ENCODE assay signal across 16 cellular contexts in the genomic region with DNA sequence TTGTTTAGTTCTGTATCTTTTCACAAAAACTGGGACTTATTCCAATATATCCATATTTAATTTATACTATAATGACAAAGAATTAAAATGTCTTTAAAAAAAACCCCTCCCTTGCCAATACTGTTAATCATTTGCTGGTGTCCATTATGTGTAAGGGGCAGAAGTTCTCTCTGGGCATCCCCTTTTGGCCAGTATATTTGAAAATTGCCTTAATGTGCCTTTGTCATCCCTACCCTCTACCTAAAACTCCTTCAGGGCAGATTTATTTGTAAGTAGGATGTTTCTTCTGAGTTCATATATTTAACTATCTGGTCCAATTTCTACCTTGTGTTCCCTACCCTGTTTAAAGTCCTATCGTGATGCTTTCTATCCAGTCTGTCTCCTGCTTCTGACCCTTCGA.
A peak's percentile ranks its signal among the peaks of the same experiment; 100 is the strongest.
DNase-seq lines count a peak whose midpoint lies in the region; ATAC-seq and TF ChIP-seq lines count a peak whose summit lies in the region.
"Had no signal": no experiment of that assay in that cellular context is flagged by ENCODE, and none has a peak within 500 bp of the region (broad histone marks: within the 10 kb centered on the region; RNA-seq: fewer than 3 reads in every experiment).

No MANE protein-coding gene starts in this region.

- no peak for TF ChIP-seq CTCF in coronary artery (IDR thresholded peaks at IDR 0.05)

- peaks cover 0 to 6% (median 0%) of the 10 kb centered on the region in 5 donors for H3K27me3 Mint-ChIP-seq in naive thymus-derived CD8-positive, alpha-beta T cell
- H3K27me3 Mint-ChIP-seq: activated CD8-positive, alpha-beta T cell treated with anti-CD3 and anti-CD28 coated beads for 36 hours had no signal

- no peaks in the 10 kb centered on the region for H3K4me1 Mint-ChIP-seq in naive thymus-derived CD8-positive, alpha-beta T cell
- H3K4me1 Mint-ChIP-seq: stimulated activated naive CD8-positive, alpha-beta T cell treated with anti-CD3 and anti-CD28 coated beads, Interleukin-15, amount 100 ng/mL, for 72 hours had no signal

- ATAC-seq in GM18498 (IDR thresholded peaks at IDR 0.05; ENCODE audit: unreplicated experiment) (peak; percentile 31), GM21515 (IDR thresholded peaks at IDR 0.05; ENCODE audit: unreplicated experiment) (peak; percentile 31), HG03095 (IDR thresholded peaks at IDR 0.05; ENCODE audit: unreplicated experiment) (peak; percentile 34)
- no peak for ATAC-seq in naive thymus-derived CD8-positive, alpha-beta T cell
- ATAC-seq: activated CD8-positive, alpha-beta T cell treated with anti-CD3 and anti-CD28 coated beads for 36 hours; stimulated activated naive CD8-positive, alpha-beta T cell treated with anti-CD3 and anti-CD28 coated beads, Interleukin-15, amount 100 ng/mL, for 72 hours had no signal

- H3K4me3 Mint-ChIP-seq in naive thymus-derived CD8-positive, alpha-beta T cell: no peak overlapping the region
- H3K4me3 Mint-ChIP-seq: activated CD8-positive, alpha-beta T cell treated with anti-CD3 and anti-CD28 coated beads for 36 hours; stimulated activated naive CD8-positive, alpha-beta T cell treated with anti-CD3 and anti-CD28 coated beads, Interleukin-15, amount 100 ng/mL, for 72 hours had no signal

- no peaks in the 10 kb centered on the region for H3K9me3 Mint-ChIP-seq in naive thymus-derived CD8-positive, alpha-beta T cell
- H3K9me3 Mint-ChIP-seq: activated CD8-positive, alpha-beta T cell treated with anti-CD3 and anti-CD28 coated beads for 36 hours; stimulated activated naive CD8-positive, alpha-beta T cell treated with anti-CD3 and anti-CD28 coated beads, Interleukin-15, amount 100 ng/mL, for 72 hours had no signal

- DNase-seq in coronary artery (ENCODE audit: low spot score) (no peak), NCI-H1105 treated with DMSO at 0.1 percent for 48 hours (lab: John Stamatoyannopoulos, UW) (no peak)
- no peak for DNase-seq in naive thymus-derived CD8-positive, alpha-beta T cell
- DNase-seq in activated T-cell treated with anti-CD3 and anti-CD28 coated beads, Interleukin-2, amount 50 U/mL, for 1 hour: no peak
- no peak for DNase-seq in activated naive CD4-positive, alpha-beta T cell (lab: John Stamatoyannopoulos, UW)
- DNase-seq: activated CD8-positive, alpha-beta T cell treated with anti-CD3 and anti-CD28 coated beads for 36 hours; foreskin melanocyte; midbrain; NCI-H1930; stimulated activated naive CD8-positive, alpha-beta T cell treated with anti-CD3 and anti-CD28 coated beads, Interleukin-15, amount 100 ng/mL, for 72 hours had no signal

- POLR2A ChIA-PET in naive thymus-derived CD8-positive, alpha-beta T cell (lab: Charles Lee): no interaction called here

- H3K4me3 ChIP-seq in coronary artery: peak overlapping the region; percentile 36
- H3K4me3 ChIP-seq: BLaER1, SJSA1 had no signal

- H3K27ac ChIP-seq in coronary artery: no peak overlapping the region
- H3K27ac ChIP-seq: BLaER1, HL-60, SJSA1 had no signal

- no peaks in the 10 kb centered on the region for H3K36me3 Mint-ChIP-seq in naive thymus-derived CD8-positive, alpha-beta T cell

- H3K27ac Mint-ChIP-seq in naive thymus-derived CD8-positive, alpha-beta T cell: no peak overlapping the region
- H3K27ac Mint-ChIP-seq: activated CD8-positive, alpha-beta T cell treated with anti-CD3 and anti-CD28 coated beads for 36 hours; stimulated activated naive CD8-positive, alpha-beta T cell treated with anti-CD3 and anti-CD28 coated beads, Interleukin-15, amount 100 ng/mL, for 72 hours had no signal

Comparison
In these comparisons a context has a peak if more than half of its experiments do, and no peak if none do; other contexts are left out.
1. ATAC-seq: peak in GM18498 (single experiment), GM21515 (single experiment) and HG03095 (single experiment); none in naive thymus-derived CD8-positive, alpha-beta T cell (0 of 2).